Comparison of ENCODE assay signal across 23 cellular contexts in the genomic region with DNA sequence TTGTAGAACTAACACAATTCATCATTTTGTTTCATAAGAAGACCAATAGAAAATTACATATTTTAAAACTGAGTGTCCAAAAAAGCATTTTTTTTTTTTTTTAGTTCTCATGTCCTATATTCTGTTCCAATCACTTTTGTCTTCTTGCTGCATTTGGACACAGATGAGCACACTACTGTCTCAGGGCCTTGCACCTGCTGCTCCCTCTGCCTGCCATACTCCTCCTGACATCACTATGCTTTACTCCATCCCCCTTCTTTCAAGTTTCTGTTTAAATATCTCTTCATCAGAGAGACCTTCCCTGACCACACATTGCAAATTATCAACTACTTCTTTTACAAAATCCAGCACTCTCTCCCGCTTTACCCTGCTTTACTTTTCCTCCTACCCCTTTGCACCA.
"Had no signal": no experiment of that assay in that cellular context is flagged by ENCODE, and none has a peak within 500 bp of the region (broad histone marks: within the 10 kb centered on the region; RNA-seq: fewer than 3 reads in every experiment).

No MANE protein-coding gene starts in this region.

- H2AFZ ChIP-seq: PC-9 had no signal

- ATAC-seq: activated CD4-positive, alpha-beta T cell treated with anti-CD3 and anti-CD28 coated beads for 36 hours; activated T-cell treated with anti-CD3 and anti-CD28 coated beads, Interleukin-2, amount 50 U/mL, for 72 hours; T-helper 17 cell had no signal

- H3K4me3 Mint-ChIP-seq: activated CD4-positive, alpha-beta memory T cell treated with anti-CD3 and anti-CD28 coated beads, Interleukin-2, amount 10 ng/mL, durations not matched to agents 7 days and 5 days; activated CD4-positive, alpha-beta T cell treated with anti-CD3 and anti-CD28 coated beads for 36 hours; activated naive CD4-positive, alpha-beta T cell treated with anti-CD3 and anti-CD28 coated beads, Interleukin-2, amount 10 ng/mL, durations not matched to agents 7 days and 5 days; activated naive CD8-positive, alpha-beta T cell treated with anti-CD3 and anti-CD28 coated beads for 36 hours; activated T-cell treated with anti-CD3 and anti-CD28 coated beads, Interleukin-2, amount 50 U/mL, for 72 hours; T-helper 17 cell had no signal

- H3K36me3 Mint-ChIP-seq: activated naive CD4-positive, alpha-beta T cell treated with anti-CD3 and anti-CD28 coated beads, Interleukin-2, amount 10 ng/mL, durations not matched to agents 7 days and 5 days; activated naive CD8-positive, alpha-beta T cell treated with anti-CD3 and anti-CD28 coated beads for 36 hours had no signal

- DNase-seq: activated CD4-positive, alpha-beta memory T cell treated with anti-CD3 and anti-CD28 coated beads, Interleukin-2, amount 10 ng/mL, durations not matched to agents 7 days and 5 days; activated CD4-positive, alpha-beta T cell treated with anti-CD3 and anti-CD28 coated beads for 36 hours; activated CD4-positive, alpha-beta T cell treated with anti-CD3 and anti-CD28 coated beads, Interleukin-2, amount 50 U/mL, for 1 hour; activated CD4-positive, CD25-positive, alpha-beta regulatory T cell; activated CD8-positive, alpha-beta memory T cell treated with anti-CD3 and anti-CD28 coated beads, Interleukin-2, amount 50 U/mL, for 4 hours; activated gamma-delta T cell treated with Interleukin-2 at 50 U/mL for 16 hours; activated naive CD4-positive, alpha-beta T cell treated with anti-CD3 and anti-CD28 coated beads, Interleukin-2, amount 10 ng/mL, durations not matched to agents 7 days and 5 days; activated naive CD8-positive, alpha-beta T cell treated with anti-CD3 and anti-CD28 coated beads for 36 hours; activated T-cell treated with anti-CD3 and anti-CD28 coated beads, Interleukin-2, amount 50 U/mL, for 72 hours; brain microvascular endothelial cell; KG1; NCI-H1048; NCI-H187 treated with DMSO at 0.1 percent for 48 hours; NCI-H2081 treated with DMSO at 0.1 percent for 48 hours; NCI-H2171 treated with DMSO at 0.1 percent for 48 hours; NCI-H226; NCI-H526; PC-9; SHP77 treated with DMSO at 0.1 percent for 48 hours; T-helper 17 cell; T-helper 9 cell had no signal

- H3K4me2 ChIP-seq: PC-9 had no signal

- H3K27ac ChIP-seq: brain microvascular endothelial cell, cardiac muscle cell, PC-9 had no signal

- H3K4me1 Mint-ChIP-seq: activated CD4-positive, alpha-beta memory T cell treated with anti-CD3 and anti-CD28 coated beads, Interleukin-2, amount 10 ng/mL, durations not matched to agents 7 days and 5 days; activated CD4-positive, alpha-beta T cell treated with anti-CD3 and anti-CD28 coated beads for 36 hours; activated naive CD4-positive, alpha-beta T cell treated with anti-CD3 and anti-CD28 coated beads, Interleukin-2, amount 10 ng/mL, durations not matched to agents 7 days and 5 days; activated naive CD8-positive, alpha-beta T cell treated with anti-CD3 and anti-CD28 coated beads for 36 hours; T-helper 17 cell had no signal

- H3K27me3 Mint-ChIP-seq: activated naive CD4-positive, alpha-beta T cell treated with anti-CD3 and anti-CD28 coated beads, Interleukin-2, amount 10 ng/mL, durations not matched to agents 7 days and 5 days had no signal

- H3K27me3 ChIP-seq: brain microvascular endothelial cell, cardiac muscle cell had no signal

- H3K9me3 Mint-ChIP-seq: activated CD4-positive, alpha-beta memory T cell treated with anti-CD3 and anti-CD28 coated beads, Interleukin-2, amount 10 ng/mL, durations not matched to agents 7 days and 5 days; activated naive CD4-positive, alpha-beta T cell treated with anti-CD3 and anti-CD28 coated beads, Interleukin-2, amount 10 ng/mL, durations not matched to agents 7 days and 5 days; activated naive CD8-positive, alpha-beta T cell treated with anti-CD3 and anti-CD28 coated beads for 36 hours; activated T-cell treated with anti-CD3 and anti-CD28 coated beads, Interleukin-2, amount 50 U/mL, for 72 hours; activated T-helper 2 cell treated with anti-CD3 and anti-CD28 coated beads, Interferon-gamma antibody, Interleukin-2, Interleukin-4, amounts not matched to agents 10 μg/mL and 5 μg/mL and 100 μg/mL, durations not matched to agents 14 hours and 24 hours and 36 hours had no signal

- H3K36me3 ChIP-seq: brain microvascular endothelial cell, cardiac muscle cell had no signal

- H3K4me3 ChIP-seq: cardiac muscle cell, PC-9 had no signal

- H3K27ac Mint-ChIP-seq: activated CD4-positive, alpha-beta memory T cell treated with anti-CD3 and anti-CD28 coated beads, Interleukin-2, amount 10 ng/mL, durations not matched to agents 7 days and 5 days; activated CD4-positive, alpha-beta T cell treated with anti-CD3 and anti-CD28 coated beads for 36 hours; activated naive CD4-positive, alpha-beta T cell treated with anti-CD3 and anti-CD28 coated beads, Interleukin-2, amount 10 ng/mL, durations not matched to agents 7 days and 5 days; activated naive CD8-positive, alpha-beta T cell treated with anti-CD3 and anti-CD28 coated beads for 36 hours; activated T-cell treated with anti-CD3 and anti-CD28 coated beads, Interleukin-2, amount 50 U/mL, for 72 hours; activated T-helper 2 cell treated with anti-CD3 and anti-CD28 coated beads, Interferon-gamma antibody, Interleukin-2, Interleukin-4, amounts not matched to agents 10 μg/mL and 5 μg/mL and 100 μg/mL, durations not matched to agents 14 hours and 24 hours and 36 hours; T-helper 17 cell had no signal
